In genomic region chr10:37857287-37858211, GRCh38 we compare ENCODE assay signal across 8 cellular contexts. TPM values are rescaled to one million over a fixed set of nuclear protein-coding genes. Genes with fewer than 3 reads are reported as not detected.
DNase-seq lines count a peak whose midpoint lies in the region; ATAC-seq and TF ChIP-seq lines count a peak whose summit lies in the region.

ZNF248 (minus strand) TSS chr10:37857610; CDS start chr10:37856310, 1,300 bp downstream.

- peaks cover 0 to 2% (median 0%) of the 10 kb centered on the region in 8 donors for H3K9me3 Mint-ChIP-seq in CD4-positive, alpha-beta memory T cell
- H3K9me3 Mint-ChIP-seq in activated CD8-positive, alpha-beta T cell treated with anti-CD3 and anti-CD28 coated beads for 36 hours: no peaks in the 10 kb centered on the region

- CTCF ChIA-PET in CD4-positive, alpha-beta memory T cell (lab: Charles Lee; ENCODE audit: partially characterized antibody): no interaction called here
- CTCF ChIA-PET in activated CD8-positive, alpha-beta T cell treated with anti-CD3 and anti-CD28 coated beads for 36 hours (lab: Charles Lee): no interaction called here

- POLR2A ChIA-PET in CD4-positive, alpha-beta memory T cell (lab: Charles Lee; ENCODE audit: partially characterized antibody): interaction anchor here (0.9 to 2.3 kb wide), 4 partner anchors 117 to 545 kb away, joined by 3 to 10 read pairs (median 4); no protein-coding TSS in a partner anchor
- POLR2A ChIA-PET in activated CD8-positive, alpha-beta T cell treated with anti-CD3 and anti-CD28 coated beads for 36 hours (lab: Charles Lee): no interaction called here

- peak within 1 kb of the TSS; percentile 97 for H3K27ac ChIP-seq in CD4-positive, alpha-beta memory T cell (ENCODE audit: low read depth, low read length)

- TF ChIP-seq CTCF in activated CD8-positive, alpha-beta T cell treated with anti-CD3 and anti-CD28 coated beads for 36 hours (IDR thresholded peaks at IDR 0.05): no peak

- H3K4me3 Mint-ChIP-seq in CD4-positive, alpha-beta memory T cell: peak within 1 kb of the TSS; percentile 87 to 99 (median 91)
- H3K4me3 Mint-ChIP-seq in activated CD8-positive, alpha-beta T cell treated with anti-CD3 and anti-CD28 coated beads for 36 hours: peak within 1 kb of the TSS; percentile 95

- H3K36me3 ChIP-seq in CD4-positive, alpha-beta memory T cell (ENCODE audit: insufficient read depth, low read length): no peaks in the 10 kb centered on the region

- H3K9me3 ChIP-seq in CD4-positive, alpha-beta memory T cell (ENCODE audit: control insufficient read depth in 1 of 2, low read length in 2 of 2): no peaks in the 10 kb centered on the region

- H3K4me3 ChIP-seq in CD4-positive, alpha-beta memory T cell (ENCODE audit: low read length in 2 of 2): peak within 1 kb of the TSS; percentile 86 to 92

- peaks cover 13 to 21% of the 10 kb centered on the region in 2 donors for H3K36me3 Mint-ChIP-seq in CD4-positive, alpha-beta memory T cell
- peaks cover 13% of the 10 kb centered on the region for H3K36me3 Mint-ChIP-seq in activated CD8-positive, alpha-beta T cell treated with anti-CD3 and anti-CD28 coated beads for 36 hours (ENCODE audit: low read depth)

- peak; percentile 96 for ATAC-seq in GM19455 (IDR thresholded peaks at IDR 0.05; ENCODE audit: unreplicated experiment)
- peak; percentile 98 for ATAC-seq in activated CD8-positive, alpha-beta T cell treated with anti-CD3 and anti-CD28 coated beads for 36 hours

- H3K27me3 Mint-ChIP-seq in CD4-positive, alpha-beta memory T cell: no peaks in the 10 kb centered on the region
- H3K27me3 Mint-ChIP-seq in activated CD8-positive, alpha-beta T cell treated with anti-CD3 and anti-CD28 coated beads for 36 hours: no peaks in the 10 kb centered on the region

- DNase-seq in CD4-positive, alpha-beta memory T cell: peak; percentile 94 to 96 (median 95)
- DNase-seq in HK-2 (ENCODE audit: unreplicated experiment) (peak; percentile 97), NCI-H82 treated with DMSO at 0.1 percent for 48 hours (lab: John Stamatoyannopoulos, UW; ENCODE audit: unreplicated experiment) (peak; percentile 68), ecto neural progenitor cell (ENCODE audit: low spot score) (peak; percentile 41), medulla oblongata (ENCODE audit: extremely low spot score) (peak; percentile 99)
- peak; percentile 95 for DNase-seq in activated CD8-positive, alpha-beta T cell treated with anti-CD3 and anti-CD28 coated beads for 36 hours
- peak; percentile 88 for DNase-seq in stimulated activated CD8-positive, alpha-beta memory T cell treated with anti-CD3 and anti-CD28 coated beads, Interleukin-12 subunit alpha, Interleukin-12 subunit beta, amount 100 ng/mL, for 4 hours (ENCODE audit: low read depth)

- peaks cover 19% of the 10 kb centered on the region for H3K4me1 ChIP-seq in CD4-positive, alpha-beta memory T cell (ENCODE audit: insufficient read depth, low read length)

- no peaks in the 10 kb centered on the region for H3K27me3 ChIP-seq in CD4-positive, alpha-beta memory T cell (ENCODE audit: insufficient read depth, low read length)

- H3K27ac Mint-ChIP-seq in CD4-positive, alpha-beta memory T cell: peak within 1 kb of the TSS; percentile 92 to 99 (median 98)
- H3K27ac Mint-ChIP-seq in activated CD8-positive, alpha-beta T cell treated with anti-CD3 and anti-CD28 coated beads for 36 hours: peak within 1 kb of the TSS; percentile 93

- intact Hi-C loops in CD4-positive, alpha-beta memory T cell (cut with micrococcal nuclease): loop anchor here (1.0 kb wide), 3 partner anchors 119 to 545 kb away; partner anchors contain the start of genes ZNF25 and ZNF37A
- intact Hi-C loops in activated CD8-positive, alpha-beta T cell treated with anti-CD3 and anti-CD28 coated beads for 36 hours (cut with micrococcal nuclease): no loop called here

- peaks cover 28 to 48% (median 38%) of the 10 kb centered on the region in 4 donors for H3K4me1 Mint-ChIP-seq in CD4-positive, alpha-beta memory T cell
- peaks cover 23% of the 10 kb centered on the region for H3K4me1 Mint-ChIP-seq in activated CD8-positive, alpha-beta T cell treated with anti-CD3 and anti-CD28 coated beads for 36 hours (ENCODE audit: low read depth)

RNA-seq across cellular contexts. Expression of gene ZNF248, which starts in this region (rescaled TPM):
- total RNA-seq in CD4-positive, alpha-beta memory T cell: 10 to 100 TPM; 18.0 to 18.7 TPM
- 1 to 10 TPM; 5.4 to 8.5 TPM for polyA plus RNA-seq in CD4-positive, alpha-beta memory T cell
- total RNA-seq in activated CD8-positive, alpha-beta T cell treated with anti-CD3 and anti-CD28 coated beads for 36 hours: 1 to 10 TPM; 8.3 to 8.5 TPM

Comparison
In these comparisons a context has a peak if more than half of its experiments do, and no peak if none do; other contexts are left out.
1. Peak in every context shown above with its lines: DNase-seq, ATAC-seq, H3K4me3 ChIP-seq and H3K27ac ChIP-seq.
2. DNase-seq: peak in every context shown above with its lines; median percentile 99 in medulla oblongata; 97 in HK-2; 95 in CD4-positive, alpha-beta memory T cell; 95 in activated CD8-positive, alpha-beta T cell treated with anti-CD3 and anti-CD28 coated beads for 36 hours; 88 in stimulated activated CD8-positive, alpha-beta memory T cell treated with anti-CD3 and anti-CD28 coated beads, Interleukin-12 subunit alpha, Interleukin-12 subunit beta, amount 100 ng/mL, for 4 hours; 68 in NCI-H82 treated with DMSO at 0.1 percent for 48 hours; 41 in ecto neural progenitor cell.